1 cellular context compared by ENCODE assay signal in the genomic region with DNA sequence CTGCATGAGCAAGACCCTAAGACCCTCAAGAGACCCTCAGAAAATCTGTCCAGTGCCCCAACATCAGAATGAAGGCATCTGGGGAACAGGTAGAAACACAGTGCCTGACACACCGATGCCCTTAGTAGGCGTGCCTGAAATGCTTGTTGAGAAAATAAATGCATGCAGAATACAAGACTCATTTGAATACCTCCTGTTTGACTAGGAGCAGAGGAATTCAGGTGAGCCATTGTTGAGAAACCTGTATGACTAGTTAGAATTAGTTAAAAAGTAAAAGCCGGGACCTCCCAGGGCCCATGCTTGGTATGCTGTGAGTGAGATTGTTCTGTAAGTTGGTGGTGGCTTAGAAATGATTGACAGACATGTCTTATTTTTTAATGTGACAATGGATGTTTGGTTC.
TF ChIP-seq lines count a peak whose summit lies in the region.

No MANE protein-coding gene starts in this region.

TF ChIP-seq in WTC11, 78 proteins besides CTCF, POLR2A, EP300 and RAD21 (continued from another document):
- TF ChIP-seq, protein P1, sequence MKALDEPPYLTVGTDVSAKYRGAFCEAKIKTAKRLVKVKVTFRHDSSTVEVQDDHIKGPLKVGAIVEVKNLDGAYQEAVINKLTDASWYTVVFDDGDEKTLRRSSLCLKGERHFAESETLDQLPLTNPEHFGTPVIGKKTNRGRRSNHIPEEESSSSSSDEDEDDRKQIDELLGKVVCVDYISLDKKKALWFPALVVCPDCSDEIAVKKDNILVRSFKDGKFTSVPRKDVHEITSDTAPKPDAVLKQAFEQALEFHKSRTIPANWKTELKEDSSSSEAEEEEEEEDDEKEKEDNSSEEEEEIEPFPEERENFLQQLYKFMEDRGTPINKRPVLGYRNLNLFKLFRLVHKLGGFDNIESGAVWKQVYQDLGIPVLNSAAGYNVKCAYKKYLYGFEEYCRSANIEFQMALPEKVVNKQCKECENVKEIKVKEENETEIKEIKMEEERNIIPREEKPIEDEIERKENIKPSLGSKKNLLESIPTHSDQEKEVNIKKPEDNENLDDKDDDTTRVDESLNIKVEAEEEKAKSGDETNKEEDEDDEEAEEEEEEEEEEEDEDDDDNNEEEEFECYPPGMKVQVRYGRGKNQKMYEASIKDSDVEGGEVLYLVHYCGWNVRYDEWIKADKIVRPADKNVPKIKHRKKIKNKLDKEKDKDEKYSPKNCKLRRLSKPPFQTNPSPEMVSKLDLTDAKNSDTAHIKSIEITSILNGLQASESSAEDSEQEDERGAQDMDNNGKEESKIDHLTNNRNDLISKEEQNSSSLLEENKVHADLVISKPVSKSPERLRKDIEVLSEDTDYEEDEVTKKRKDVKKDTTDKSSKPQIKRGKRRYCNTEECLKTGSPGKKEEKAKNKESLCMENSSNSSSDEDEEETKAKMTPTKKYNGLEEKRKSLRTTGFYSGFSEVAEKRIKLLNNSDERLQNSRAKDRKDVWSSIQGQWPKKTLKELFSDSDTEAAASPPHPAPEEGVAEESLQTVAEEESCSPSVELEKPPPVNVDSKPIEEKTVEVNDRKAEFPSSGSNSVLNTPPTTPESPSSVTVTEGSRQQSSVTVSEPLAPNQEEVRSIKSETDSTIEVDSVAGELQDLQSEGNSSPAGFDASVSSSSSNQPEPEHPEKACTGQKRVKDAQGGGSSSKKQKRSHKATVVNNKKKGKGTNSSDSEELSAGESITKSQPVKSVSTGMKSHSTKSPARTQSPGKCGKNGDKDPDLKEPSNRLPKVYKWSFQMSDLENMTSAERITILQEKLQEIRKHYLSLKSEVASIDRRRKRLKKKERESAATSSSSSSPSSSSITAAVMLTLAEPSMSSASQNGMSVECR (CRISPR knock-in tag; IDR thresholded peaks at IDR 0.05; ENCODE audit: borderline replicate concordance), result no peak
- TF ChIP-seq, protein P2, sequence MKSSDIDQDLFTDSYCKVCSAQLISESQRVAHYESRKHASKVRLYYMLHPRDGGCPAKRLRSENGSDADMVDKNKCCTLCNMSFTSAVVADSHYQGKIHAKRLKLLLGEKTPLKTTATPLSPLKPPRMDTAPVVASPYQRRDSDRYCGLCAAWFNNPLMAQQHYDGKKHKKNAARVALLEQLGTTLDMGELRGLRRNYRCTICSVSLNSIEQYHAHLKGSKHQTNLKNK (CRISPR knock-in tag; IDR thresholded peaks at IDR 0.05), result no peak
- TF ChIP-seq ZNF416 (CRISPR knock-in tag; IDR thresholded peaks at IDR 0.05), result no peak
- TF ChIP-seq, protein P3, sequence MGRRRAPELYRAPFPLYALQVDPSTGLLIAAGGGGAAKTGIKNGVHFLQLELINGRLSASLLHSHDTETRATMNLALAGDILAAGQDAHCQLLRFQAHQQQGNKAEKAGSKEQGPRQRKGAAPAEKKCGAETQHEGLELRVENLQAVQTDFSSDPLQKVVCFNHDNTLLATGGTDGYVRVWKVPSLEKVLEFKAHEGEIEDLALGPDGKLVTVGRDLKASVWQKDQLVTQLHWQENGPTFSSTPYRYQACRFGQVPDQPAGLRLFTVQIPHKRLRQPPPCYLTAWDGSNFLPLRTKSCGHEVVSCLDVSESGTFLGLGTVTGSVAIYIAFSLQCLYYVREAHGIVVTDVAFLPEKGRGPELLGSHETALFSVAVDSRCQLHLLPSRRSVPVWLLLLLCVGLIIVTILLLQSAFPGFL (CRISPR knock-in tag; IDR thresholded peaks at IDR 0.05; ENCODE audit: borderline replicate concordance), result no peak
- TF ChIP-seq ATF1 (CRISPR knock-in tag; IDR thresholded peaks at IDR 0.05), result no peak
- TF ChIP-seq, protein P4, sequence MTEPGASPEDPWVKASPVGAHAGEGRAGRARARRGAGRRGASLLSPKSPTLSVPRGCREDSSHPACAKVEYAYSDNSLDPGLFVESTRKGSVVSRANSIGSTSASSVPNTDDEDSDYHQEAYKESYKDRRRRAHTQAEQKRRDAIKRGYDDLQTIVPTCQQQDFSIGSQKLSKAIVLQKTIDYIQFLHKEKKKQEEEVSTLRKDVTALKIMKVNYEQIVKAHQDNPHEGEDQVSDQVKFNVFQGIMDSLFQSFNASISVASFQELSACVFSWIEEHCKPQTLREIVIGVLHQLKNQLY (CRISPR knock-in tag; IDR thresholded peaks at IDR 0.05), result no peak
